In genomic region chr21:44925027-44925755, GRCh38 we compare ENCODE assay signal across 1 cellular context.
A peak's percentile ranks its signal among the peaks of the same experiment; 100 is the strongest.
TF ChIP-seq lines count a peak whose summit lies in the region.

No MANE protein-coding gene starts in this region.

TF ChIP-seq in K562, 482 proteins besides CTCF, POLR2A, EP300 and RAD21:
- TF ChIP-seq FOXA3 (CRISPR knock-in tag; conservative IDR thresholded peaks at IDR 0.05 in 1 of 2, IDR thresholded peaks at IDR 0.05 in 1 of 2) (no peak), CBX5 (IDR thresholded peaks at IDR 0.05; ENCODE audit: borderline replicate concordance, low read depth) (no peak), CEBPG (CRISPR knock-in tag; IDR thresholded peaks at IDR 0.05) (no peak), CEBPG (tag; conservative IDR thresholded peaks at IDR 0.05 in 1 of 2, IDR thresholded peaks at IDR 0.05 in 1 of 2) (peak; percentile 55 to 65; a peak in 3 of 4 replicates), EZH2 (IDR thresholded peaks at IDR 0.05; ENCODE audit: borderline replicate concordance, low read depth, low read length) (no peak), ZNF609 (CRISPR knock-in tag; IDR thresholded peaks at IDR 0.05; ENCODE audit: borderline replicate concordance) (no peak), POLR2AphosphoS5 (IDR thresholded peaks at IDR 0.05; ENCODE audit: control insufficient read depth, insufficient read depth, low read depth, low read length) (no peak), ZNF512 (tag; IDR thresholded peaks at IDR 0.05) (peak; percentile 62), CBFA2T3 (IDR thresholded peaks at IDR 0.05) (no peak), CHCHD3 (CRISPR knock-in tag; IDR thresholded peaks at IDR 0.05) (no peak), ZNF668 (CRISPR knock-in tag; IDR thresholded peaks at IDR 0.05) (no peak), CEBPB (tag; IDR thresholded peaks at IDR 0.05) (peak; percentile 78)
